Comparison of ENCODE assay signal across 9 cellular contexts in genomic region chr16:29996773-29997250, GRCh38. TPM values are rescaled to one million over a fixed set of nuclear protein-coding genes. Genes with fewer than 3 reads are reported as not detected.
DNase-seq lines count a peak whose midpoint lies in the region; ATAC-seq and TF ChIP-seq lines count a peak whose summit lies in the region.
"Had no signal": no experiment of that assay in that cellular context is flagged by ENCODE, and none has a peak within 500 bp of the region (broad histone marks: within the 10 kb centered on the region; RNA-seq: fewer than 3 reads in every experiment).

No MANE protein-coding gene starts in this region.

- H3K9me3 ChIP-seq in DND-41 (ENCODE audit: insufficient read depth, low read length, severe bottlenecking) (no peaks in the 10 kb centered on the region), NT2/D1 (ENCODE audit: insufficient read depth, low read length) (no peaks in the 10 kb centered on the region), endodermal cell (ENCODE audit: control insufficient read depth, low read length) (no peaks in the 10 kb centered on the region), osteoblast (ENCODE audit: low read depth, low read length) (no peaks in the 10 kb centered on the region)

- H3K79me2 ChIP-seq in DND-41 (ENCODE audit: insufficient read depth, low read length) (peaks cover 47% of the 10 kb centered on the region), osteoblast (ENCODE audit: insufficient read depth, low read length) (peaks cover 11% of the 10 kb centered on the region)

- ATAC-seq in DND-41 (ENCODE audit: insufficient read depth, low read depth) (no peak), HG03280 (IDR thresholded peaks at IDR 0.05; ENCODE audit: unreplicated experiment) (no peak), HG03135 (IDR thresholded peaks at IDR 0.05; ENCODE audit: unreplicated experiment) (no peak)

- H3K9ac ChIP-seq in DND-41 (ENCODE audit: low read depth, low read length) (peak overlapping the region; percentile 84), NT2/D1 (ENCODE audit: insufficient read length, low read depth) (peak overlapping the region; percentile 91), endodermal cell (ENCODE audit: extremely low read depth, low read length, poor library complexity, severe bottlenecking) (peak overlapping the region; percentile 93)

- no peaks in the 10 kb centered on the region for H3K27me3 Mint-ChIP-seq in endodermal cell (ENCODE audit: insufficient read depth)

- H3K4me3 ChIP-seq in DND-41 (ENCODE audit: low read depth in 1 of 2, low read length in 2 of 2) (peak overlapping the region; percentile 77 to 96), NT2/D1 (ENCODE audit: insufficient read length, low read depth) (peak overlapping the region; percentile 84), endodermal cell (ENCODE audit: low read length) (peak overlapping the region; percentile 98), osteoblast (ENCODE audit: insufficient read depth, low read length) (peak overlapping the region; percentile 93)

- H3K4me1 Mint-ChIP-seq in endodermal cell = peaks cover 7% of the 10 kb centered on the region

- H3K36me3 ChIP-seq in DND-41 (ENCODE audit: insufficient read depth, low read length) (peaks cover 72% of the 10 kb centered on the region), NT2/D1 (ENCODE audit: insufficient read depth, insufficient read length, low read length) (peaks cover 71% of the 10 kb centered on the region), endodermal cell (ENCODE audit: control insufficient read depth, insufficient read depth, low read length) (peaks cover 30% of the 10 kb centered on the region), osteoblast (ENCODE audit: insufficient read depth, low read length) (peaks cover 27% of the 10 kb centered on the region)

- H3K27me3 ChIP-seq in DND-41 (ENCODE audit: insufficient read depth, low read length, poor library complexity) = no peaks in the 10 kb centered on the region
- no peaks in the 10 kb centered on the region for H3K27me3 ChIP-seq in NT2/D1 (ENCODE audit: insufficient read depth, insufficient read length)
- H3K27me3 ChIP-seq in endodermal cell (ENCODE audit: control insufficient read depth, insufficient read depth, low read length, poor library complexity, severe bottlenecking) = no peaks in the 10 kb centered on the region
- H3K27me3 ChIP-seq in osteoblast (ENCODE audit: insufficient read depth, low read length) = no peaks in the 10 kb centered on the region

- peak; percentile 33 for TF ChIP-seq CTCF in DND-41 (IDR thresholded peaks at IDR 0.05; ENCODE audit: borderline replicate concordance, extremely low read depth, low read length, poor library complexity, severe bottlenecking)
- no peak for TF ChIP-seq CTCF in endodermal cell (conservative IDR thresholded peaks at IDR 0.05)
- TF ChIP-seq CTCF in osteoblast (IDR thresholded peaks at IDR 0.05; ENCODE audit: extremely low read depth, low read depth, low read length) = no peak

- peak overlapping the region; percentile 98 for H3K27ac Mint-ChIP-seq in endodermal cell

- peaks cover 3% of the 10 kb centered on the region; the same call in 1 of the 2 replicates for H4K20me1 ChIP-seq in DND-41 (ENCODE audit: insufficient read depth, low read length)
- peaks cover 4% of the 10 kb centered on the region for H4K20me1 ChIP-seq in osteoblast (ENCODE audit: insufficient read depth, low read length)

- peak overlapping the region; percentile 96 for H2AFZ ChIP-seq in DND-41 (ENCODE audit: low read depth, low read length)
- peak overlapping the region; percentile 86 for H2AFZ ChIP-seq in osteoblast (ENCODE audit: low read length)

- DNase-seq in DND-41 = peak; percentile 34
- no peak for DNase-seq in NT2/D1 (ENCODE audit: low read depth, low spot score)
- DNase-seq in endodermal cell = no peak
- no peak for DNase-seq in osteoblast (ENCODE audit: insufficient read length, low spot score, missing footprints)
- no peak for DNase-seq in EL
- DNase-seq in NK-92 treated with Interleukin-12 subunit alpha and Interleukin-12 subunit beta, amount 100 ng/mL, for 24 hours (lab: John Stamatoyannopoulos, UW) = no peak

- WGBS in endodermal cell (ENCODE audit: insufficient coverage in 1 of 2, insufficient read length in 1 of 2), 2 experiments = 52 to 70% methylated on average over 2 to 8 of the region's 8 CpGs

- H3K4me2 ChIP-seq in DND-41 (ENCODE audit: insufficient read depth, low read length) (peak overlapping the region; percentile 91), osteoblast (ENCODE audit: insufficient read depth, low read length) (peak overlapping the region; percentile 98)

- H3K4me1 ChIP-seq in DND-41 (ENCODE audit: insufficient read depth, low read length) = peaks cover 37% of the 10 kb centered on the region
- peaks cover 14% of the 10 kb centered on the region for H3K4me1 ChIP-seq in NT2/D1 (ENCODE audit: insufficient read depth, insufficient read length)
- no peaks in the 10 kb centered on the region for H3K4me1 ChIP-seq in endodermal cell (ENCODE audit: control insufficient read depth, insufficient read depth, low read length)
- H3K4me1 ChIP-seq in osteoblast (ENCODE audit: insufficient read depth, low read length) = peaks cover 19% of the 10 kb centered on the region

- peaks cover 33% of the 10 kb centered on the region for H3K36me3 Mint-ChIP-seq in endodermal cell (ENCODE audit: low read depth)

- H3K27ac ChIP-seq in DND-41 (ENCODE audit: low read length) (peak overlapping the region; percentile 98), endodermal cell (ENCODE audit: low read depth, low read length) (no peak overlapping the region), osteoblast (ENCODE audit: low read depth, low read length) (peak overlapping the region; percentile 96)

- peak overlapping the region; percentile 97 for H3K4me3 Mint-ChIP-seq in endodermal cell

- H3K9me3 Mint-ChIP-seq in endodermal cell = no peaks in the 10 kb centered on the region

RNA-seq across cellular contexts. Expression of gene INO80E, which starts 0.8 kb away (rescaled TPM):
- total RNA-seq in endodermal cell (10 to 100 TPM; 77.4 to 80.1 TPM), osteoblast (14.5 and 16.8 TPM in 2 replicates)
- 74.7 TPM for polyA plus RNA-seq in endodermal cell (2013, experiment 1 of 2)
- polyA plus RNA-seq in endodermal cell (2013, experiment 2 of 2) = 86.3 TPM

RNA-seq across cellular contexts. Expression of gene HIRIP3, which starts 1.4 kb away (rescaled TPM):
- 10 to 100 TPM in 1 of 2 donors, 1 to 10 TPM in 1; 9.4 to 13.9 TPM for total RNA-seq in endodermal cell
- 23.1 TPM for polyA plus RNA-seq in endodermal cell (2013, experiment 1 of 2)
- 23.0 TPM for polyA plus RNA-seq in endodermal cell (2013, experiment 2 of 2)
- total RNA-seq in osteoblast = 3.5 and 5.8 TPM in 2 replicates

RNA-seq across cellular contexts. Expression of gene DOC2A, which starts 14.0 kb away (rescaled TPM):
- total RNA-seq in endodermal cell = 1 to 10 TPM; 6.2 to 9.9 TPM
- polyA plus RNA-seq in endodermal cell (2013, experiment 1 of 2) = 3.2 TPM
- polyA plus RNA-seq in endodermal cell (2013, experiment 2 of 2) = 2.6 TPM
- total RNA-seq in osteoblast = not detected in 2 replicates

RNA-seq across cellular contexts. Expression of gene TAOK2, which starts 23.1 kb away (rescaled TPM):
- total RNA-seq in endodermal cell = 10 to 100 TPM; 44.6 to 50.2 TPM
- polyA plus RNA-seq in endodermal cell (2013, experiment 1 of 2) = 42.3 TPM
- 39.7 TPM for polyA plus RNA-seq in endodermal cell (2013, experiment 2 of 2)
- total RNA-seq in osteoblast = 37.1 and 39.1 TPM in 2 replicates

RNA-seq across cellular contexts. Expression of gene C16orf92, which starts 26.2 kb away (rescaled TPM):
- total RNA-seq in endodermal cell = not detected
- polyA plus RNA-seq in endodermal cell (2013, experiment 1 of 2) = not detected
- polyA plus RNA-seq in endodermal cell (2013, experiment 2 of 2) = not detected
- total RNA-seq in osteoblast = not detected in 2 replicates
- polyA plus RNA-seq: adipose tissue had no signal
